Comparison of ENCODE assay signal across 12 cellular contexts in genomic region chr4:47442980-47443379, GRCh38. TPM values are rescaled to one million over a fixed set of nuclear protein-coding genes. Genes with fewer than 3 reads are reported as not detected.
DNase-seq lines count a peak whose midpoint lies in the region; ATAC-seq and TF ChIP-seq lines count a peak whose summit lies in the region.
"Had no signal": no experiment of that assay in that cellular context is flagged by ENCODE, and none has a peak within 500 bp of the region (broad histone marks: within the 10 kb centered on the region; RNA-seq: fewer than 3 reads in every experiment).

No MANE protein-coding gene starts in this region.

- peaks cover 5 to 28% of the 10 kb centered on the region in 2 donors for H3K4me1 Mint-ChIP-seq in natural killer cell

- DNase-seq in GM12865 (ENCODE audit: low read depth) (peak; percentile 43), UCSD-AML1 (lab: John Stamatoyannopoulos, UW; ENCODE audit: unreplicated experiment) (peak; percentile 60), posterior cingulate gyrus (no peak), natural killer cell (no peak), NCI-H146 treated with DMSO at 0.1 percent for 48 hours (lab: John Stamatoyannopoulos, UW; ENCODE audit: unreplicated experiment) (no peak)
- DNase-seq: NCI-H446; sigmoid colon; stimulated activated CD8-positive, alpha-beta memory T cell treated with anti-CD3 and anti-CD28 coated beads, Interleukin-4, amount 100 ng/mL, for 48 hours had no signal

- no peak overlapping the region for H3K4me3 Mint-ChIP-seq in natural killer cell

- ATAC-seq in GM21447 (IDR thresholded peaks at IDR 0.05; ENCODE audit: unreplicated experiment) (peak; percentile 97), HG03342 (IDR thresholded peaks at IDR 0.05; ENCODE audit: unreplicated experiment) (peak; percentile 65), HG03039 (IDR thresholded peaks at IDR 0.05; ENCODE audit: unreplicated experiment) (no peak), natural killer cell (no peak)

- H3K36me3 Mint-ChIP-seq in natural killer cell: no peaks in the 10 kb centered on the region

- intact Hi-C loops in posterior cingulate gyrus (cut with DNase I): no loop called here
- intact Hi-C loops in natural killer cell (cut with micrococcal nuclease): no loop called here

- no peaks in the 10 kb centered on the region for H3K27me3 Mint-ChIP-seq in natural killer cell (ENCODE audit: low read depth in 2 of 2)

- no peak overlapping the region for H3K4me3 ChIP-seq in GM12865 (ENCODE audit: low read depth, low read length)
- H3K4me3 ChIP-seq: cardiac muscle cell, sigmoid colon had no signal

- peak overlapping the region in 1 of 2 donors; percentile 16 for H3K27ac Mint-ChIP-seq in natural killer cell

- TF ChIP-seq CTCF in GM12865 (IDR thresholded peaks at IDR 0.05; ENCODE audit: insufficient read depth, low read depth, low read length, missing control alignments) (no peak), natural killer cell (IDR thresholded peaks at IDR 0.05) (no peak)

- no peaks in the 10 kb centered on the region for H3K9me3 Mint-ChIP-seq in natural killer cell

RNA-seq across cellular contexts. Expression of gene COMMD8, which starts 20.5 kb away (rescaled TPM):
- 10 to 100 TPM; 12.3 to 19.6 (median 13.1) TPM for total RNA-seq in natural killer cell

RNA-seq across cellular contexts. Expression of gene ATP10D, which starts 42.1 kb away (rescaled TPM):
- total RNA-seq in natural killer cell: 10 to 100 TPM; 19.8 to 79.3 (median 28.0) TPM

Comparison
In these comparisons a context has a peak if more than half of its experiments do, and no peak if none do; other contexts are left out.
1. DNase-seq: peak in GM12865 (single experiment) and UCSD-AML1 (single experiment); none in posterior cingulate gyrus (0 of 10), natural killer cell (single experiment) and NCI-H146 treated with DMSO at 0.1 percent for 48 hours (single experiment).
2. ATAC-seq: peak in GM21447 (single experiment) and HG03342 (single experiment); none in HG03039 (single experiment) and natural killer cell (0 of 3).